In genomic region chr11:8327761-8328192, GRCh38 we compare ENCODE assay signal across 11 cellular contexts.
DNase-seq lines count a peak whose midpoint lies in the region; ATAC-seq and TF ChIP-seq lines count a peak whose summit lies in the region.
"Had no signal": no experiment of that assay in that cellular context is flagged by ENCODE, and none has a peak within 500 bp of the region (broad histone marks: within the 10 kb centered on the region; RNA-seq: fewer than 3 reads in every experiment).

No MANE protein-coding gene starts in this region.

- POLR2A ChIA-PET in RWPE1 (lab: Yijun Ruan, JAX; ENCODE audit: low non-redundant PET) (no interaction called here), HEK293T (lab: Yijun Ruan, JAX) (no interaction called here)

- ATAC-seq in GM18861 (IDR thresholded peaks at IDR 0.05; ENCODE audit: unreplicated experiment) (peak; percentile 77), GM21526 (IDR thresholded peaks at IDR 0.05; ENCODE audit: low FRiP score, unreplicated experiment) (peak; percentile 64), HG03196 (IDR thresholded peaks at IDR 0.05; ENCODE audit: unreplicated experiment) (peak; percentile 63)
- no peak for ATAC-seq in activated CD4-positive, CD25-positive, alpha-beta regulatory T cell treated with anti-CD3 and anti-CD28 coated beads, Interleukin-2, amount 50 U/mL, for 24 hours

- no peak for TF ChIP-seq CTCF in RWPE1 (conservative IDR thresholded peaks at IDR 0.05; ENCODE audit: low read depth)

- CTCF ChIA-PET in RWPE1 (lab: Yijun Ruan, JAX) = interaction anchor here (0.7 to 1.0 kb wide), 2 partner anchors 15 to 80 kb away, joined by 3 to 4 read pairs; no protein-coding TSS in a partner anchor
- CTCF ChIA-PET in HEK293T (lab: Yijun Ruan, JAX) = interaction anchor here (0.7 kb wide), 1 partner anchor 97 kb away, joined by 3 read pairs; no protein-coding TSS in a partner anchor

- DNase-seq in iris pigment epithelial cell (ENCODE audit: low read depth) = peak; percentile 9
- no peak for DNase-seq in NCI-H526 (lab: John Stamatoyannopoulos, UW)
- no peak for DNase-seq in RWPE1 (ENCODE audit: low spot score)
- no peak for DNase-seq in HEK293T (ENCODE audit: extremely low spot score)
- DNase-seq: activated CD4-positive, CD25-positive, alpha-beta regulatory T cell treated with anti-CD3 and anti-CD28 coated beads, Interleukin-2, amount 50 U/mL, for 72 hours; erythroblast; right cardiac atrium had no signal

- no peak overlapping the region for H3K27ac ChIP-seq in RWPE1

TF ChIP-seq in HEK293T, 16 proteins besides CTCF, POLR2A, EP300 and RAD21:
- TF ChIP-seq BHLHE40 (IDR thresholded peaks at IDR 0.05; ENCODE audit: borderline replicate concordance) (no peak), TARDBP (IDR thresholded peaks at IDR 0.05) (no peak), ARNT (IDR thresholded peaks at IDR 0.05) (no peak), SP1 (IDR thresholded peaks at IDR 0.05) (no peak), NFRKB (IDR thresholded peaks at IDR 0.05) (no peak), FOXM1 (IDR thresholded peaks at IDR 0.05; ENCODE audit: borderline replicate concordance) (no peak), FOXK2 (IDR thresholded peaks at IDR 0.05) (no peak), LEF1 (IDR thresholded peaks at IDR 0.05; ENCODE audit: borderline replicate concordance) (no peak), ELF4 (IDR thresholded peaks at IDR 0.05) (no peak), ZNF384 (IDR thresholded peaks at IDR 0.05) (no peak), L3MBTL2 (conservative IDR thresholded peaks at IDR 0.05) (no peak), PKNOX1 (IDR thresholded peaks at IDR 0.05) (no peak)

Comparison
In these comparisons a context has a peak if more than half of its experiments do, and no peak if none do; other contexts are left out.
1. ATAC-seq: peak in GM18861 (single experiment), GM21526 (single experiment) and HG03196 (single experiment); none in activated CD4-positive, CD25-positive, alpha-beta regulatory T cell treated with anti-CD3 and anti-CD28 coated beads, Interleukin-2, amount 50 U/mL, for 24 hours (0 of 2).